ENCODE assay signal across 30 cellular contexts in genomic region chr15:45543051-45543450, GRCh38.
"Had no signal": no experiment of that assay in that cellular context is flagged by ENCODE, and none has a peak within 500 bp of the region (broad histone marks: within the 10 kb centered on the region; RNA-seq: fewer than 3 reads in every experiment).

No MANE protein-coding gene starts in this region.

- H3K27me3 ChIP-seq: adrenal gland, ascending aorta, cardiac muscle cell had no signal

- H3K36me3 ChIP-seq: adrenal gland, ascending aorta, cardiac muscle cell had no signal

- H3K4me3 ChIP-seq: adrenal gland, ascending aorta, cardiac muscle cell had no signal

- DNase-seq: activated B cell treated with CpG ODN at 0.5 μM for 24 hours; activated CD4-positive, alpha-beta memory T cell treated with anti-CD3 and anti-CD28 coated beads for 36 hours; activated CD4-positive, alpha-beta T cell treated with anti-CD3 and anti-CD28 coated beads for 4 hours; activated CD4-positive, alpha-beta T cell treated with anti-CD3 and anti-CD28 coated beads, Interleukin-2, amount 10 ng/mL, durations not matched to agents 24 days and 14 days; activated CD4-positive, alpha-beta T cell treated with anti-CD3 and anti-CD28 coated beads, Interleukin-2, amount 50 U/mL, for 1 hour; activated CD4-positive, alpha-beta T cell treated with anti-CD3 and anti-CD28 coated beads, Interleukin-2, amount 50 U/mL, for 4 hours; activated CD4-positive, CD25-positive, alpha-beta regulatory T cell treated with anti-CD3 and anti-CD28 coated beads, Interleukin-2, amount 50 U/mL, for 72 hours; activated CD8-positive, alpha-beta memory T cell treated with anti-CD3 and anti-CD28 coated beads, Interleukin-2, amount 50 U/mL, for 4 hours; activated CD8-positive, alpha-beta T cell treated with anti-CD3 and anti-CD28 coated beads for 36 hours; activated effector memory CD4-positive, alpha-beta T cell treated with anti-CD3 and anti-CD28 coated beads, Interleukin-2, amount 50 U/mL, for 16 hours; activated gamma-delta T cell treated with Interleukin-2 at 50 U/mL for 16 hours; activated naive CD4-positive, alpha-beta T cell; activated naive CD4-positive, alpha-beta T cell treated with anti-CD3 and anti-CD28 coated beads for 36 hours; activated naive CD4-positive, alpha-beta T cell treated with anti-CD3 and anti-CD28 coated beads, Interleukin-2, amount 50 U/mL, for 16 hours; activated naive CD8-positive, alpha-beta T cell treated with anti-CD3 and anti-CD28 coated beads for 36 hours; activated T-cell treated with anti-CD3 and anti-CD28 coated beads for 4 hours; activated T-cell treated with anti-CD3 and anti-CD28 coated beads, Interleukin-2, amount 50 U/mL, for 1 hour; activated T-cell treated with anti-CD3 and anti-CD28 coated beads, Interleukin-2, amount 50 U/mL, for 4 hours; activated T-cell treated with anti-CD3 and anti-CD28 coated beads, Interleukin-2, amount 50 U/mL, for 72 hours; adrenal gland; amygdala; anterior cingulate cortex; caudate nucleus; cerebellar nuclear complex; T-helper 1 cell; T-helper 2 cell; T-helper 9 cell had no signal

- H3K9me3 ChIP-seq: adrenal gland, ascending aorta had no signal

- H3K27ac ChIP-seq: adrenal gland, ascending aorta, cardiac muscle cell, VCaP had no signal

- H3K4me1 ChIP-seq: adrenal gland, ascending aorta had no signal
